ENCODE assay signal across 1 cellular context in genomic region chr4:2866160-2866861, GRCh38.
TF ChIP-seq lines count a peak whose summit lies in the region.

No MANE protein-coding gene starts in this region.

TF ChIP-seq in GM23338, 12 proteins besides CTCF, POLR2A, EP300 and RAD21 (continued from another document):
- TF ChIP-seq ZNF462 (CRISPR knock-in tag; IDR thresholded peaks at IDR 0.05): no peak
- no peak for TF ChIP-seq NANOG (IDR thresholded peaks at IDR 0.05; ENCODE audit: borderline replicate concordance)
- no peak for TF ChIP-seq EZH2phosphoT487 (IDR thresholded peaks at IDR 0.05; ENCODE audit: unreplicated experiment)
- no peak for TF ChIP-seq ZNF114 (CRISPR knock-in tag; IDR thresholded peaks at IDR 0.05)
- TF ChIP-seq STAT1 (IDR thresholded peaks at IDR 0.05; ENCODE audit: unreplicated experiment): no peak
- TF ChIP-seq CREB1 (CRISPR knock-in tag; IDR thresholded peaks at IDR 0.05; ENCODE audit: low read depth): no peak
- TF ChIP-seq JUNB (IDR thresholded peaks at IDR 0.05; ENCODE audit: unreplicated experiment): no peak
- TF ChIP-seq ETS1 (IDR thresholded peaks at IDR 0.05): no peak
- no peak for TF ChIP-seq EZH2 (IDR thresholded peaks at IDR 0.05; ENCODE audit: low read depth, unreplicated experiment)
- TF ChIP-seq POLR2AphosphoS5 (IDR thresholded peaks at IDR 0.05; ENCODE audit: low read depth): no peak
- no peak for TF ChIP-seq ZNF331 (CRISPR knock-in tag; IDR thresholded peaks at IDR 0.05; ENCODE audit: low read depth)
TF ChIP-seq in GM23338: peak in this region for 0.
